Comparison of ENCODE assay signal across 9 cellular contexts in genomic region chr15:39427705-39428104, GRCh38.
DNase-seq lines count a peak whose midpoint lies in the region; ATAC-seq and FAIRE-seq lines count a peak whose summit lies in the region.
"Had no signal": no experiment of that assay in that cellular context is flagged by ENCODE, and none has a peak within 500 bp of the region (broad histone marks: within the 10 kb centered on the region; RNA-seq: fewer than 3 reads in every experiment).

No MANE protein-coding gene starts in this region.

- H3K4me1 Mint-ChIP-seq in immature natural killer cell, result peaks cover 23 to 30% of the 10 kb centered on the region in 2 donors

- peaks cover 21 to 37% (median 25%) of the 10 kb centered on the region in 3 donors for H3K27me3 Mint-ChIP-seq in immature natural killer cell (ENCODE audit: low read depth in 3 of 3)

- ATAC-seq in Right ventricle myocardium inferior (peak; percentile 92), GM21619 (IDR thresholded peaks at IDR 0.05; ENCODE audit: unreplicated experiment) (no peak)
- ATAC-seq: GM23338 had no signal

- H3K27ac Mint-ChIP-seq in immature natural killer cell, result peak overlapping the region in 5 of 6 donors; percentile 31 to 93 (median 89)
- H3K27ac Mint-ChIP-seq: GM23338 had no signal

- H3K9me3 Mint-ChIP-seq in immature natural killer cell, result no peaks in the 10 kb centered on the region
- H3K9me3 Mint-ChIP-seq: GM23338 had no signal

- H3K4me3 Mint-ChIP-seq in immature natural killer cell, result peak overlapping the region; percentile 72 to 85 (median 84)
- H3K4me3 Mint-ChIP-seq: GM23338 had no signal

- DNase-seq in Right ventricle myocardium inferior (ENCODE audit: missing footprints) (peak; percentile 60), cardiac septum (ENCODE audit: low spot score) (no peak), SIG-M5 treated with dmso at 0.1 percent for 504 hours (lab: John Stamatoyannopoulos, UW; ENCODE audit: unreplicated experiment) (peak; percentile 75), immature natural killer cell (peak in 2 of 3 donors; percentile 6 to 16), GM19239 (ENCODE audit: insufficient read length, low spot score) (no peak), inferior parietal cortex (ENCODE audit: extremely low spot score) (no peak)
- DNase-seq in effector CD8-positive, alpha-beta T cell (lab: John Stamatoyannopoulos, UW), result no peak

- intact Hi-C loops in Right ventricle myocardium inferior (cut with DNase I) (no loop called here), cardiac septum (cut with DNase I) (no loop called here)

- H3K36me3 Mint-ChIP-seq in immature natural killer cell, result peaks cover 0 to 2% (median 0%) of the 10 kb centered on the region in 3 donors

- FAIRE-seq in GM19239 (lab: Jason Lieb, UNC), result no peak

Comparison
In these comparisons a context has a peak if more than half of its experiments do, and no peak if none do; other contexts are left out.
1. DNase-seq: peak in Right ventricle myocardium inferior (single experiment), SIG-M5 treated with dmso at 0.1 percent for 504 hours (single experiment) and immature natural killer cell (2 of 3); none in cardiac septum (single experiment), GM19239 (single experiment), inferior parietal cortex (single experiment) and effector CD8-positive, alpha-beta T cell (single experiment).